In genomic region chr4:79288185-79288584, GRCh38 we compare ENCODE assay signal across 24 cellular contexts. TPM values are rescaled to one million over a fixed set of nuclear protein-coding genes. Genes with fewer than 3 reads are reported as not detected.
"Had no signal": no experiment of that assay in that cellular context is flagged by ENCODE, and none has a peak within 500 bp of the region (broad histone marks: within the 10 kb centered on the region; RNA-seq: fewer than 3 reads in every experiment).

No MANE protein-coding gene starts in this region.

- H3K27me3 ChIP-seq: gastrocnemius medialis, heart right ventricle, ovary, right atrium auricular region had no signal

- H3K4me3 ChIP-seq: gastrocnemius medialis, heart right ventricle, ovary, right atrium auricular region had no signal

- H3K4me1 ChIP-seq: heart right ventricle, right atrium auricular region had no signal

- H3K36me3 ChIP-seq: gastrocnemius medialis, heart right ventricle, ovary, right atrium auricular region had no signal

- H3K4me1 Mint-ChIP-seq: naive thymus-derived CD8-positive, alpha-beta T cell; neural crest cell had no signal

- DNase-seq: effector memory CD4-positive, alpha-beta T cell; gastrocnemius medialis; heart right ventricle; hypothalamus; islet precursor cell; mammary epithelial cell; naive thymus-derived CD8-positive, alpha-beta T cell; nucleus accumbens; ovary; small intestine; stimulated activated CD4-positive, alpha-beta T cell treated with anti-CD3 and anti-CD28 coated beads, Interleukin-2, amount 100 ng/mL, for 48 hours; stimulated activated naive CD4-positive, alpha-beta T cell treated with Interleukin-2 at 50 U/mL for 16 hours; trophoblast cell had no signal

- H3K27ac Mint-ChIP-seq: naive thymus-derived CD8-positive, alpha-beta T cell had no signal

- H3K36me3 Mint-ChIP-seq: naive thymus-derived CD8-positive, alpha-beta T cell had no signal

- H3K27me3 Mint-ChIP-seq: naive thymus-derived CD8-positive, alpha-beta T cell had no signal

- ATAC-seq: esophagus mucosa; gastrocnemius medialis; heart right ventricle; left lobe of liver; naive thymus-derived CD8-positive, alpha-beta T cell had no signal

- FAIRE-seq: endometrium had no signal

- H3K4me3 Mint-ChIP-seq: naive thymus-derived CD8-positive, alpha-beta T cell; neural crest cell had no signal

- H3K9me3 Mint-ChIP-seq: naive thymus-derived CD8-positive, alpha-beta T cell; neural crest cell had no signal

- H3K9me3 ChIP-seq: gastrocnemius medialis, heart right ventricle, ovary, right atrium auricular region had no signal

- H3K27ac ChIP-seq: gastrocnemius medialis, heart right ventricle, ovary, right atrium auricular region had no signal

RNA-seq across cellular contexts. Expression of gene NAA11, which starts 37.7 kb away (rescaled TPM):
- total RNA-seq: esophagus mucosa; fibroblast of lung; gastrocnemius medialis; heart right ventricle; left lobe of liver; lower leg skin; mammary epithelial cell; mesenteric fat pad; mononuclear cell; naive thymus-derived CD8-positive, alpha-beta T cell; neural crest cell; ovary; posterior vena cava; right atrium auricular region; urinary bladder had no signal
- polyA plus RNA-seq: fibroblast of lung; heart right ventricle; mammary epithelial cell; naive thymus-derived CD8-positive, alpha-beta T cell; ovary; small intestine; urinary bladder had no signal
